Comparison of ENCODE assay signal across 30 cellular contexts in the genomic region with DNA sequence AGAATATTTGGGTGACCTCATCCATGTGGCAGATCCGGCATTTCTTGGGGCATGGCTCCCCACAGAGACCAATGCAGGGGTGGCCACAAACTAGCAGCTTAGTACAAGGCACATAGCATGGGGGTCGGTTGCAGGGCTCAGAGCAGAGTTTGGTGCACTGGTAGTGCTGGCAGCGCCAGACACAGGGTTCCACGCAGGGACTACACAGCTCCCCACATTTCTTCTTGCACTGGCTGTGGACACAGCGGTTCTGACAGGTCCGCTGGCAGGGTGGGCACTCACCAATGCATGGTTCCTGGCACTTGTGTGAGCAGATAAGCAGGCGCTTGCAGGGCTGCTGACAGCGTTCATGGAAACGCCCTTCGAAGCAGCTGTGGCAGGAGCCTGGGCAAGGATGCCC. TPM values are rescaled to one million over a fixed set of nuclear protein-coding genes. Genes with fewer than 3 reads are reported as not detected.
DNase-seq lines count a peak whose midpoint lies in the region; ATAC-seq, FAIRE-seq and TF ChIP-seq lines count a peak whose summit lies in the region.
"Had no signal": no experiment of that assay in that cellular context is flagged by ENCODE, and none has a peak within 500 bp of the region (broad histone marks: within the 10 kb centered on the region; RNA-seq: fewer than 3 reads in every experiment).

No MANE protein-coding gene starts in this region.

- H3K18ac ChIP-seq in neuronal stem cell (ENCODE audit: low read length) = no peak overlapping the region

- DNase-seq in activated effector memory CD4-positive, alpha-beta T cell treated with anti-CD3 and anti-CD28 coated beads, Interleukin-2, amount 50 U/mL, for 16 hours = peak; percentile 61
- DNase-seq in activated effector memory CD4-positive, alpha-beta T cell treated with Interleukin-2 at 50 U/mL for 16 hours = no peak
- DNase-seq in CD8-positive, alpha-beta T cell = no peak
- DNase-seq in K562 (ENCODE audit: extremely low read depth in 1 of 4, low spot score in 3 of 4) (no peak), neuronal stem cell (ENCODE audit: low spot score) (no peak), NCI-H2107 treated with DMSO at 0.1 percent for 48 hours (lab: John Stamatoyannopoulos, UW; ENCODE audit: unreplicated experiment) (no peak), DMS 273 treated with DMSO at 0.1 percent for 48 hours (lab: John Stamatoyannopoulos, UW) (no peak)
- DNase-seq: activated T-cell treated with anti-CD3 and anti-CD28 coated beads, Interleukin-2, amount 50 U/mL, for 1 hour; aorta; BE2C; colonic mucosa; effector CD8-positive, alpha-beta T cell; erythroblast; H9; hypothalamus; left cardiac atrium; mucosa of descending colon; NCI-H1092; NCI-H1694 treated with DMSO at 0.1 percent for 48 hours; NCI-H2171; NCI-H82; stimulated activated CD4-positive, alpha-beta T cell treated with anti-CD3 and anti-CD28 coated beads, Interleukin-2, amount 100 ng/mL, for 48 hours; transverse colon had no signal

- no peaks in the 10 kb centered on the region for H3K27me3 Mint-ChIP-seq in CD8-positive, alpha-beta T cell (ENCODE audit: low read depth)
- H3K27me3 Mint-ChIP-seq: activated naive CD4-positive, alpha-beta T cell treated with anti-CD3 and anti-CD28 coated beads, Interleukin-2, amount 50 U/mL, for 24 hours had no signal

- H3K79me2 ChIP-seq in K562 (ENCODE audit: control insufficient read depth, insufficient read depth, low read length) = no peaks in the 10 kb centered on the region
- H3K79me2 ChIP-seq: parathyroid adenoma had no signal

- TF ChIP-seq EP300 in K562 (IDR thresholded peaks at IDR 0.05; ENCODE audit: low read length) = no peak

- 95% methylated on average over 9 of the region's 10 CpGs for WGBS in K562 (ENCODE audit: insufficient coverage, low coverage, missing lambda C conversion rate)
- no CpG with 5 or more reads among the region's 10 CpGs for WGBS in neuronal stem cell (ENCODE audit: extremely low coverage in 2 of 2, insufficient read length in 2 of 2, insufficient replicate concordance in 1 of 2), 2 donors

- H3K4ac ChIP-seq in neuronal stem cell (ENCODE audit: low read length) = no peak overlapping the region

- TF ChIP-seq RAD21 in K562 (CRISPR knock-in tag; conservative IDR thresholded peaks at IDR 0.05 in 1 of 2, IDR thresholded peaks at IDR 0.05 in 1 of 2) = no peak

- H3K4me3 Mint-ChIP-seq in CD8-positive, alpha-beta T cell = no peak overlapping the region
- H3K4me3 Mint-ChIP-seq: activated naive CD4-positive, alpha-beta T cell treated with anti-CD3 and anti-CD28 coated beads, Interleukin-2, amount 50 U/mL, for 24 hours; H9; neural crest cell had no signal

- no TSS peak for BruUV-seq in K562 (replicated peaks; lab: Mats Ljungman, UMichigan)

- H3K36me3 Mint-ChIP-seq in CD8-positive, alpha-beta T cell = peaks cover 87% of the 10 kb centered on the region

- H3K4me1 ChIP-seq in CD8-positive, alpha-beta T cell (ENCODE audit: insufficient read depth, low read length) = no peaks in the 10 kb centered on the region
- H3K4me1 ChIP-seq in K562 (replicated peaks in 1 of 2; ENCODE audit: control insufficient read depth in 2 of 2, insufficient read depth in 2 of 2, low read length in 2 of 2) (no peaks in the 10 kb centered on the region), neuronal stem cell (ENCODE audit: control insufficient read depth in 2 of 2, insufficient read depth in 1 of 2, low read depth in 1 of 2, low read length in 2 of 2) (no peaks in the 10 kb centered on the region)
- H3K4me1 ChIP-seq: BE2C, colonic mucosa, SJSA1 had no signal

- H4K91ac ChIP-seq in neuronal stem cell (ENCODE audit: low read depth, low read length, poor library complexity) = no peak overlapping the region

- H3K79me1 ChIP-seq in neuronal stem cell (ENCODE audit: low read depth, low read length) = no peaks in the 10 kb centered on the region

- H3K9me3 ChIP-seq in CD8-positive, alpha-beta T cell (ENCODE audit: low read length) = no peaks in the 10 kb centered on the region
- H3K9me3 ChIP-seq in K562 (replicated peaks; ENCODE audit: control insufficient read depth, insufficient read depth, low read depth, low read length) = no peaks in the 10 kb centered on the region
- no peaks in the 10 kb centered on the region for H3K9me3 ChIP-seq in neuronal stem cell (replicated peaks in 1 of 2; ENCODE audit: control insufficient read depth in 2 of 2, insufficient read depth in 1 of 2, low read depth in 1 of 2, low read length in 2 of 2)
- H3K9me3 ChIP-seq: BE2C, colonic mucosa, mucosa of descending colon, SJSA1, transverse colon had no signal

- no peaks in the 10 kb centered on the region for H3K27me3 ChIP-seq in CD8-positive, alpha-beta T cell (ENCODE audit: insufficient read depth, low read length)
- H3K27me3 ChIP-seq in K562 (ENCODE audit: control insufficient read depth in 2 of 2, insufficient read depth in 2 of 2, low read length in 2 of 2) (no peaks in the 10 kb centered on the region), neuronal stem cell (ENCODE audit: control insufficient read depth in 3 of 3, insufficient read depth in 3 of 3, low read depth in 1 of 3, low read length in 3 of 3) (no peaks in the 10 kb centered on the region)
- H3K27me3 ChIP-seq: BE2C, colonic mucosa, SJSA1, transverse colon had no signal

- POLR2A ChIA-PET in CD8-positive, alpha-beta T cell (lab: Charles Lee) = no interaction called here
- POLR2A ChIA-PET in K562 (lab: Yijun Ruan, JAX) = no interaction called here

- in situ Hi-C loops in K562 (cut with MboI) = loop anchor here (5.0 kb wide), 1 partner anchor 74 kb away; no protein-coding TSS in a partner anchor

- intact Hi-C loops in CD8-positive, alpha-beta T cell (cut with DNase I, micrococcal nuclease) = loop anchor here in 1 of 2 experiments (10.0 kb wide), 1 partner anchor 256 kb away; no protein-coding TSS in a partner anchor
- intact Hi-C loops in K562 (cut with micrococcal nuclease) = no loop called here

- no peaks in the 10 kb centered on the region for H3K9me3 Mint-ChIP-seq in CD8-positive, alpha-beta T cell
- H3K9me3 Mint-ChIP-seq: activated naive CD4-positive, alpha-beta T cell treated with anti-CD3 and anti-CD28 coated beads, Interleukin-2, amount 50 U/mL, for 24 hours; H9; neural crest cell had no signal

- H4K8ac ChIP-seq in neuronal stem cell (ENCODE audit: low read depth, low read length) = no peak overlapping the region

- no peak overlapping the region for H2BK5ac ChIP-seq in neuronal stem cell (ENCODE audit: low read length)

- no peaks in the 10 kb centered on the region for H3K9me1 ChIP-seq in K562 (ENCODE audit: control insufficient read depth, insufficient read depth, low read length)

- H3K14ac ChIP-seq in neuronal stem cell (ENCODE audit: low read length) = no peak overlapping the region

- CTCF ChIA-PET in CD8-positive, alpha-beta T cell (lab: Charles Lee) = interaction anchor here (1.4 to 3.2 kb wide), 5 partner anchors 11 to 75 kb away, joined by 3 to 17 read pairs (median 6); no protein-coding TSS in a partner anchor
- CTCF ChIA-PET in K562 (lab: Yijun Ruan, JAX; ENCODE audit: low intra/inter-chr PET ratio) = no interaction called here

- H3K4me2 ChIP-seq in K562 (ENCODE audit: insufficient read depth, low read length) (no peak overlapping the region), neuronal stem cell (ENCODE audit: insufficient read depth, low read length, poor library complexity, severe bottlenecking) (no peak overlapping the region)

- peak overlapping the region; percentile 38 for H3K23ac ChIP-seq in neuronal stem cell (ENCODE audit: low read depth, low read length, poor library complexity)

- H2BK120ac ChIP-seq in neuronal stem cell (ENCODE audit: low read depth, low read length) = no peak overlapping the region

- H4K20me1 ChIP-seq in K562 (replicated peaks; ENCODE audit: control insufficient read depth, insufficient read depth, low read length) = peaks cover 19% of the 10 kb centered on the region

- H3K9ac ChIP-seq in K562 (ENCODE audit: insufficient read depth in 1 of 2, low read depth in 2 of 2, low read length in 2 of 2) (no peak overlapping the region), neuronal stem cell (ENCODE audit: low read depth, low read length, poor library complexity) (peak overlapping the region; percentile 63)
- H3K9ac ChIP-seq: parathyroid adenoma had no signal

- no peak overlapping the region for H3K27ac ChIP-seq in CD8-positive, alpha-beta T cell (ENCODE audit: low read depth, low read length)
- H3K27ac ChIP-seq in K562 (ENCODE audit: extremely low read depth, low read depth, low read length) (no peak overlapping the region), neuronal stem cell (replicated peaks; ENCODE audit: low read length) (no peak overlapping the region)
- H3K27ac ChIP-seq: colonic mucosa, parathyroid adenoma, SJSA1, transverse colon had no signal

- H2BK12ac ChIP-seq in neuronal stem cell (ENCODE audit: low read length) = no peak overlapping the region

- H3K4me3 ChIP-seq in CD8-positive, alpha-beta T cell (ENCODE audit: low read depth, low read length) = no peak overlapping the region
- H3K4me3 ChIP-seq in K562 = no peak overlapping the region
- no peak overlapping the region for H3K4me3 ChIP-seq in neuronal stem cell (ENCODE audit: low read length in 2 of 2)
- H3K4me3 ChIP-seq: colonic mucosa, mucosa of descending colon, SJSA1, transverse colon had no signal

- no peak for TF ChIP-seq CTCF in CD8-positive, alpha-beta T cell (IDR thresholded peaks at IDR 0.05)
- TF ChIP-seq CTCF in K562 (IDR thresholded peaks at IDR 0.05 in 2 of 3, conservative IDR thresholded peaks at IDR 0.05 in 1 of 3; ENCODE audit: insufficient read depth in 2 of 3, low read depth in 1 of 3, low read length in 3 of 3) = no peak

- H3K36me3 ChIP-seq in CD8-positive, alpha-beta T cell (ENCODE audit: insufficient read depth, low read length) = peaks cover 47% of the 10 kb centered on the region
- H3K36me3 ChIP-seq in K562 (ENCODE audit: control insufficient read depth, insufficient read depth, low read length) (peaks cover 86% of the 10 kb centered on the region), neuronal stem cell (replicated peaks in 1 of 2; ENCODE audit: control insufficient read depth in 2 of 2, insufficient read depth in 2 of 2, low read length in 2 of 2) (peaks cover 52 to 95% of the 10 kb centered on the region in 2 donors)

- peak overlapping the region; percentile 73 for H3K27ac Mint-ChIP-seq in CD8-positive, alpha-beta T cell
- H3K27ac Mint-ChIP-seq: activated naive CD4-positive, alpha-beta T cell treated with anti-CD3 and anti-CD28 coated beads, Interleukin-2, amount 50 U/mL, for 24 hours had no signal

- FAIRE-seq in K562 (lab: Jason Lieb, UNC) = no peak
- FAIRE-seq: GM12891, RCC 7860 had no signal

- H2AFZ ChIP-seq in K562 (ENCODE audit: low read depth, low read length) (no peak overlapping the region), neuronal stem cell (ENCODE audit: low read length) (no peak overlapping the region)
- H2AFZ ChIP-seq: parathyroid adenoma had no signal

- no peak for ATAC-seq in CD8-positive, alpha-beta T cell
- ATAC-seq in K562 (no peak), GM18520 (IDR thresholded peaks at IDR 0.05; ENCODE audit: unreplicated experiment) (no peak)
- ATAC-seq: mucosa of descending colon had no signal

- no peak overlapping the region for H2BK15ac ChIP-seq in neuronal stem cell (ENCODE audit: low read length)

- H2AK5ac ChIP-seq in neuronal stem cell (ENCODE audit: low read depth, low read length) = no peak overlapping the region

- H3K4me1 Mint-ChIP-seq in CD8-positive, alpha-beta T cell (ENCODE audit: low read depth) = peaks cover 8% of the 10 kb centered on the region
- H3K4me1 Mint-ChIP-seq: H9, neural crest cell had no signal

- TF ChIP-seq POLR2A in K562 (conservative IDR thresholded peaks at IDR 0.05) = no peak

RNA-seq across cellular contexts. Expression of a gene that starts 29.1 kb away (rescaled TPM):
- 100 to 1,000 TPM; 129 to 141 TPM for total RNA-seq in CD8-positive, alpha-beta T cell
- 54.3 and 76.9 TPM in 2 replicates for total RNA-seq in K562 (2011; cell fraction: chromatin; rRNA removed; ENCODE audit: low replicate concordance)
- 35.1 and 46.4 TPM in 2 replicates for total RNA-seq in K562 (2011; cell fraction: nucleolus; rRNA removed)
- 42.4 and 57.7 TPM in 2 replicates for total RNA-seq in K562 (2011; cell fraction: nucleoplasm; rRNA removed)
- total RNA-seq in K562 (2014; rRNA removed) (58.3 and 63.5 TPM in 2 replicates), K562 (2014; rRNA removed; fragmentation: Illumina TruSeq; extraction: Trizol) (55.6 and 61.1 TPM in 2 replicates), K562 (2015; rRNA removed; fragmentation: Illumina TruSeq; extraction: Trizol) (65.3 and 69.6 TPM in 2 replicates), K562 (2021) (50.9 and 57.0 TPM in 2 replicates)
- polyA plus RNA-seq in K562 (2011; rRNA removed) (32.0 and 33.6 TPM in 2 replicates), K562 (2014; fragmentation: Illumina TruSeq; extraction: Trizol) (77.0 and 79.3 TPM in 2 replicates), K562 (2014; fragmentation: Nextera tagmentation; extraction: Ambion mirVana) (10 to 100 TPM; 17.9 to 45.2 TPM), K562 (2014; rRNA removed) (57.1 and 63.2 TPM in 2 replicates)
- polyA plus RNA-seq in K562 (2011; cell fraction: cytosol; rRNA removed) = 43.5 and 94.1 TPM in 2 replicates
- polyA plus RNA-seq in K562 (2011; cell fraction: nucleus; rRNA removed) = 41.4 and 57.1 TPM in 2 replicates
- polyA plus RNA-seq in K562 (2012) = 38.4 and 44.4 TPM in 2 replicates
- 23.1 and 30.6 TPM in 2 replicates for polyA minus RNA-seq in K562 (2011; rRNA and poly(A)+ RNA removed)
- polyA minus RNA-seq in K562 (2011; cell fraction: cytosol; rRNA and poly(A)+ RNA removed) = 23.5 and 33.1 TPM in 2 replicates
- polyA minus RNA-seq in K562 (2011; cell fraction: nucleus; rRNA and poly(A)+ RNA removed) = 19.5 and 22.4 TPM in 2 replicates
- 33.9 TPM for polyA plus RNA-seq in neuronal stem cell (2013, experiment 1 of 2)
- 33.5 TPM for polyA plus RNA-seq in neuronal stem cell (2013, experiment 2 of 2)

RNA-seq across cellular contexts. Expression of a gene that starts 29.6 kb away (rescaled TPM):
- 10 to 100 TPM; 53.8 to 55.0 TPM for total RNA-seq in CD8-positive, alpha-beta T cell
- 34.0 and 34.5 TPM in 2 replicates for total RNA-seq in K562 (2011; cell fraction: chromatin; rRNA removed; ENCODE audit: low replicate concordance)
- total RNA-seq in K562 (2011; cell fraction: nucleolus; rRNA removed) = 14.8 and 15.7 TPM in 2 replicates
- 12.4 and 17.1 TPM in 2 replicates for total RNA-seq in K562 (2011; cell fraction: nucleoplasm; rRNA removed)
- total RNA-seq in K562 (2014; rRNA removed) (10.3 and 12.4 TPM in 2 replicates), K562 (2014; rRNA removed; fragmentation: Illumina TruSeq; extraction: Trizol) (11.9 and 13.5 TPM in 2 replicates), K562 (2015; rRNA removed; fragmentation: Illumina TruSeq; extraction: Trizol) (12.4 and 13.8 TPM in 2 replicates), K562 (2021) (11.9 and 13.4 TPM in 2 replicates)
- polyA plus RNA-seq in K562 (2011; rRNA removed) (2.5 and 3.8 TPM in 2 replicates), K562 (2014; fragmentation: Illumina TruSeq; extraction: Trizol) (10.4 and 11.6 TPM in 2 replicates), K562 (2014; fragmentation: Nextera tagmentation; extraction: Ambion mirVana) (1 to 10 TPM; 4.4 to 4.9 TPM), K562 (2014; rRNA removed) (7.2 and 7.6 TPM in 2 replicates)
- polyA plus RNA-seq in K562 (2011; cell fraction: cytosol; rRNA removed) = 3.5 and 4.1 TPM in 2 replicates
- 3.0 and 7.0 TPM in 2 replicates for polyA plus RNA-seq in K562 (2011; cell fraction: nucleus; rRNA removed)
- polyA plus RNA-seq in K562 (2012) = 6.0 and 6.5 TPM in 2 replicates
- polyA minus RNA-seq in K562 (2011; rRNA and poly(A)+ RNA removed) = 15.4 and 15.9 TPM in 2 replicates
- 5.7 and 9.7 TPM in 2 replicates for polyA minus RNA-seq in K562 (2011; cell fraction: cytosol; rRNA and poly(A)+ RNA removed)
- 9.0 and 12.0 TPM in 2 replicates for polyA minus RNA-seq in K562 (2011; cell fraction: nucleus; rRNA and poly(A)+ RNA removed)
- polyA plus RNA-seq in neuronal stem cell (2013, experiment 1 of 2) = 2.4 TPM
- 2.2 TPM for polyA plus RNA-seq in neuronal stem cell (2013, experiment 2 of 2)
